In genomic region chr2:174591740-174592139, GRCh38 we compare ENCODE assay signal across 1 cellular context.
TF ChIP-seq lines count a peak whose summit lies in the region.

No MANE protein-coding gene starts in this region.

TF ChIP-seq in SK-N-SH treated with all-trans-retinoic acid at 6 μM for 48 hours, 23 proteins besides CTCF, POLR2A, EP300 and RAD21 (continued from another document):
- TF ChIP-seq CREB5 (CRISPR knock-in tag; IDR thresholded peaks at IDR 0.05; ENCODE audit: low read depth), result no peak
- TF ChIP-seq PATZ1 (CRISPR knock-in tag; IDR thresholded peaks at IDR 0.05; ENCODE audit: borderline replicate concordance), result no peak
